18 cellular contexts compared by ENCODE assay signal in genomic region chr5:15092801-15093200, GRCh38.
DNase-seq lines count a peak whose midpoint lies in the region; ATAC-seq and FAIRE-seq lines count a peak whose summit lies in the region.
"Had no signal": no experiment of that assay in that cellular context is flagged by ENCODE, and none has a peak within 500 bp of the region (broad histone marks: within the 10 kb centered on the region; RNA-seq: fewer than 3 reads in every experiment).

No MANE protein-coding gene starts in this region.

- ATAC-seq in GM18498 (IDR thresholded peaks at IDR 0.05; ENCODE audit: unreplicated experiment) = no peak
- ATAC-seq in GM21825 (IDR thresholded peaks at IDR 0.05; ENCODE audit: unreplicated experiment) = no peak
- ATAC-seq: A549, K562 had no signal

- no peak for FAIRE-seq in frontal cortex (lab: Jason Lieb, UNC)
- FAIRE-seq: A549, H1, HTR-8/SVneo, K562 had no signal

- DNase-seq in Ammon's horn (ENCODE audit: low spot score) (peak; percentile 37), frontal cortex (ENCODE audit: low spot score in 2 of 2) (peak; percentile 7 to 20), midbrain (lab: John Stamatoyannopoulos, UW) (peak; percentile 12), superior temporal gyrus (ENCODE audit: extremely low spot score) (peak; percentile 36), NCI-H774 (lab: John Stamatoyannopoulos, UW) (no peak)
- DNase-seq: AML-193; Calu3; CD4-positive, alpha-beta memory T cell; DMS79 treated with DMSO at 0.1 percent for 48 hours; GF-D8; H9; IMR-90 had no signal
